In the genomic region with DNA sequence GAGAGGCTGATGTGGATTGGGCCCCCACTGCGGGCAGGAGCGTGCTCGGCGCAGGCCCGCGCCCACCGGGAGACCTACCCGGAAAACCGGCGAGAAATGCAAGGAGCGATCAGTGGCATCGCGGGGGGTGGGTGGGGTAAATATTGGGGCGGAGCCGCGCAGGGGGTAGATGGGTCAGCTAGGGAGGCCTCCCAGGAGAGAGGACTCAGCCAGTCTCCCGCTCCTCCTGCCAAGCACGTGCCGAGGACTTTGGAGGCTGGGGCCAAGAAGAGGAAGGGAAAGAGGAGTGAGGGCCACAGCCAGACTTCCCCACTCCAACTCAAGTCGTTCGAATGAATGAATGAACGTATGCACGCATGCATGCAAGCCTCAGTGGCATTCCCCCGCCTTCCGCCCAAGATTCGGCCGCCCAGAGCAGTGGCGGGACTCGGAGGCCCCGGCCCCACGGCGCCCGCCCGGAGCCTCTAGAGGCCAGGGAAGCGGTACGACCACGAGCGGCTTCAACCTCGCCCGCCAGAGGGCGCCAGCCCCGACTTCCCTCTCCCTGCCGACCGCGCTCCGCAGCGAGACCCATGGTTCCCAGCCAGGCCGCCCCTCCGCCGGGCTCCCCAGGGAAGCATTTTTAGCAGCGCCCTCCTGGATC, we compare ENCODE assay signal across 8 cellular contexts. TPM values are rescaled to one million over a fixed set of nuclear protein-coding genes. Genes with fewer than 3 reads are reported as not detected.
DNase-seq lines count a peak whose midpoint lies in the region; ATAC-seq and TF ChIP-seq lines count a peak whose summit lies in the region.

No MANE protein-coding gene starts in this region.

- H3K9me3 ChIP-seq in SK-N-SH (no peaks in the 10 kb centered on the region), Karpas-422 (ENCODE audit: low read length) (no peaks in the 10 kb centered on the region)

- ATAC-seq in SK-N-SH treated with all-trans-retinoic acid at 6 μM for 48 hours (no peak), GM18907 (IDR thresholded peaks at IDR 0.05; ENCODE audit: unreplicated experiment) (no peak)

- POLR2A ChIA-PET in SK-N-SH (lab: Yijun Ruan, JAX): no interaction called here
- POLR2A ChIA-PET in activated CD4-positive, alpha-beta T cell treated with anti-CD3 and anti-CD28 coated beads, Interleukin-2, amount 10 ng/mL, durations not matched to agents 7 days and 5 days (lab: Charles Lee): no interaction called here

- TF ChIP-seq CTCF in SK-N-SH (IDR thresholded peaks at IDR 0.05): no peak
- TF ChIP-seq CTCF in coronary artery (IDR thresholded peaks at IDR 0.05): peak; percentile 73

- WGBS in SK-N-SH (ENCODE audit: low lambda C conversion rate): 91% methylated on average over 48 of the region's 51 CpGs

- TF ChIP-seq EP300 in SK-N-SH (IDR thresholded peaks at IDR 0.05; ENCODE audit: borderline replicate concordance in 1 of 2, low read depth in 1 of 2, low read length in 1 of 2): no peak

- no peaks in the 10 kb centered on the region for H3K9me3 Mint-ChIP-seq in activated CD4-positive, alpha-beta T cell treated with anti-CD3 and anti-CD28 coated beads, Interleukin-2, amount 10 ng/mL, durations not matched to agents 7 days and 5 days

- H3K9me2 ChIP-seq in SK-N-SH: no peaks in the 10 kb centered on the region
- H3K9me2 ChIP-seq in Karpas-422 (replicated peaks; ENCODE audit: insufficient read depth, low read length): no peaks in the 10 kb centered on the region

- H3K27ac ChIP-seq in SK-N-SH (ENCODE audit: low read depth in 2 of 2, low read length in 1 of 2) (no peak overlapping the region), Karpas-422 (ENCODE audit: low read length) (peak overlapping the region; percentile 84), coronary artery (no peak overlapping the region)

- H3K9ac ChIP-seq in SK-N-SH: no peak overlapping the region
- peak overlapping the region; percentile 75 for H3K9ac ChIP-seq in Karpas-422 (ENCODE audit: low read length)

- H3K4me1 ChIP-seq in SK-N-SH (ENCODE audit: control insufficient read depth in 1 of 2, insufficient read depth in 2 of 2, low read depth in 1 of 2, low read length in 1 of 2) (peaks cover 8 to 23% of the 10 kb centered on the region in 2 experiments; a peak in 3 of 4 replicates), Karpas-422 (ENCODE audit: low read length) (peaks cover 47% of the 10 kb centered on the region)

- peaks cover 16% of the 10 kb centered on the region for H3F3A ChIP-seq in SK-N-SH (replicated peaks; ENCODE audit: insufficient read depth)

- H3K79me2 ChIP-seq in SK-N-SH (ENCODE audit: insufficient read depth) (peaks cover 7% of the 10 kb centered on the region), Karpas-422 (ENCODE audit: low read length) (peaks cover 11% of the 10 kb centered on the region)

- peaks cover 34% of the 10 kb centered on the region for H3K27me3 Mint-ChIP-seq in activated CD4-positive, alpha-beta T cell treated with anti-CD3 and anti-CD28 coated beads, Interleukin-2, amount 10 ng/mL, durations not matched to agents 7 days and 5 days

- DNase-seq in SK-N-SH: peak; percentile 51
- DNase-seq in Karpas-422: peak; percentile 85
- DNase-seq in activated CD4-positive, alpha-beta T cell treated with anti-CD3 and anti-CD28 coated beads, Interleukin-2, amount 10 ng/mL, durations not matched to agents 7 days and 5 days: peak; percentile 84
- DNase-seq in coronary artery (ENCODE audit: low spot score): peak; percentile 83
- DNase-seq in left kidney (ENCODE audit: low read depth, low spot score): peak; percentile 90
- peak; percentile 83 to 88 for DNase-seq in stimulated activated CD4-positive, alpha-beta T cell treated with anti-CD3 and anti-CD28 coated beads, Interleukin-1b, Interleukin-23, amount 100 ng/mL, for 4 hours (ENCODE audit: low read depth in 2 of 2)

- H3K4me3 Mint-ChIP-seq in activated CD4-positive, alpha-beta T cell treated with anti-CD3 and anti-CD28 coated beads, Interleukin-2, amount 10 ng/mL, durations not matched to agents 7 days and 5 days: peak overlapping the region; percentile 65

- peaks cover 6 to 10% of the 10 kb centered on the region in 2 experiments for H3K36me3 ChIP-seq in SK-N-SH (replicated peaks in 1 of 2; ENCODE audit: control insufficient read depth in 1 of 2, insufficient read depth in 2 of 2, low read length in 1 of 2)
- no peaks in the 10 kb centered on the region for H3K36me3 ChIP-seq in Karpas-422 (ENCODE audit: insufficient read depth, low read length)

- no peaks in the 10 kb centered on the region for H3K27me3 ChIP-seq in SK-N-SH (ENCODE audit: insufficient read depth)
- H3K27me3 ChIP-seq in Karpas-422 (ENCODE audit: low read length): no peaks in the 10 kb centered on the region

- H4K20me1 ChIP-seq in SK-N-SH (ENCODE audit: insufficient read depth) (peaks cover 11% of the 10 kb centered on the region; the same call in 1 of the 2 replicates), Karpas-422 (ENCODE audit: insufficient read depth, low read depth, low read length) (peaks cover 4% of the 10 kb centered on the region; the same call in 1 of the 2 replicates)

- CTCF ChIA-PET in SK-N-SH (lab: Yijun Ruan, JAX): interaction anchor here (0.7 to 11.7 kb wide), 11 partner anchors 7 to 567 kb away, joined by 3 to 297 read pairs (median 14); partner anchors contain the start of genes DPCD and POLL
- CTCF ChIA-PET in activated CD4-positive, alpha-beta T cell treated with anti-CD3 and anti-CD28 coated beads, Interleukin-2, amount 10 ng/mL, durations not matched to agents 7 days and 5 days (lab: Charles Lee): interaction anchor here (0.7 to 4.7 kb wide), 7 partner anchors 16 to 687 kb away, joined by 4 to 30 read pairs (median 6); no protein-coding TSS in a partner anchor

- TF ChIP-seq RAD21 in SK-N-SH (IDR thresholded peaks at IDR 0.05; ENCODE audit: low read length): no peak

- no peak overlapping the region for H3K4me2 ChIP-seq in SK-N-SH
- H3K4me2 ChIP-seq in Karpas-422 (ENCODE audit: low read depth, low read length, poor library complexity, severe bottlenecking): peak overlapping the region; percentile 76

- H3K4me3 ChIP-seq in SK-N-SH (ENCODE audit: low read depth in 2 of 2, low read length in 1 of 2): no peak overlapping the region; a peak in 1 of 4 replicates
- peak overlapping the region; percentile 68 for H3K4me3 ChIP-seq in Karpas-422 (ENCODE audit: low read length)
- peak overlapping the region; percentile 70 for H3K4me3 ChIP-seq in coronary artery

- H3K4me1 Mint-ChIP-seq in activated CD4-positive, alpha-beta T cell treated with anti-CD3 and anti-CD28 coated beads, Interleukin-2, amount 10 ng/mL, durations not matched to agents 7 days and 5 days: peaks cover 59% of the 10 kb centered on the region

- peaks cover 16% of the 10 kb centered on the region for H3K36me3 Mint-ChIP-seq in activated CD4-positive, alpha-beta T cell treated with anti-CD3 and anti-CD28 coated beads, Interleukin-2, amount 10 ng/mL, durations not matched to agents 7 days and 5 days (ENCODE audit: low read depth)

- no peak overlapping the region for H2AFZ ChIP-seq in SK-N-SH (ENCODE audit: low read depth)
- no peak overlapping the region; the same call in 1 of the 2 replicates for H2AFZ ChIP-seq in Karpas-422 (ENCODE audit: low read length)

- no peak overlapping the region for H3K27ac Mint-ChIP-seq in activated CD4-positive, alpha-beta T cell treated with anti-CD3 and anti-CD28 coated beads, Interleukin-2, amount 10 ng/mL, durations not matched to agents 7 days and 5 days

TF ChIP-seq in SK-N-SH, 30 proteins besides CTCF, POLR2A, EP300 and RAD21 (continues in another document):
- TF ChIP-seq RFX5 (IDR thresholded peaks at IDR 0.05; ENCODE audit: low read length) (no peak), GABPA (IDR thresholded peaks at IDR 0.05; ENCODE audit: low read depth) (no peak), POLR2AphosphoS5 (IDR thresholded peaks at IDR 0.05; ENCODE audit: low read depth, low read length) (no peak)
- TF ChIP-seq, protein P1, sequence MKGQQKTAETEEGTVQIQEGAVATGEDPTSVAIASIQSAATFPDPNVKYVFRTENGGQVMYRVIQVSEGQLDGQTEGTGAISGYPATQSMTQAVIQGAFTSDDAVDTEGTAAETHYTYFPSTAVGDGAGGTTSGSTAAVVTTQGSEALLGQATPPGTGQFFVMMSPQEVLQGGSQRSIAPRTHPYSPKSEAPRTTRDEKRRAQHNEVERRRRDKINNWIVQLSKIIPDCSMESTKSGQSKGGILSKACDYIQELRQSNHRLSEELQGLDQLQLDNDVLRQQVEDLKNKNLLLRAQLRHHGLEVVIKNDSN (IDR thresholded peaks at IDR 0.05; ENCODE audit: borderline replicate concordance, low read depth): no peak

TF ChIP-seq in SK-N-SH treated with all-trans-retinoic acid at 6 μM for 48 hours, 23 proteins besides CTCF, POLR2A, EP300 and RAD21 (continues in another document):
- TF ChIP-seq ZC3H10 (CRISPR knock-in tag; IDR thresholded peaks at IDR 0.05): no peak
- TF ChIP-seq ZNF70 (CRISPR knock-in tag; IDR thresholded peaks at IDR 0.05): no peak
- TF ChIP-seq GLIS3 (CRISPR knock-in tag; IDR thresholded peaks at IDR 0.05): no peak
- no peak for TF ChIP-seq ARNTL (CRISPR knock-in tag; IDR thresholded peaks at IDR 0.05; ENCODE audit: borderline replicate concordance, low read depth)
- TF ChIP-seq ISL1 (CRISPR knock-in tag; IDR thresholded peaks at IDR 0.05): no peak
- TF ChIP-seq PPARA (CRISPR knock-in tag; IDR thresholded peaks at IDR 0.05; ENCODE audit: borderline replicate concordance): no peak
- TF ChIP-seq ZFP30 (CRISPR knock-in tag; IDR thresholded peaks at IDR 0.05): no peak

RNA-seq across cellular contexts. Expression of gene NPM3, which starts 3.6 kb away (rescaled TPM):
- polyA plus RNA-seq in SK-N-SH (2012; rRNA removed): 89.3 and 105 TPM in 2 replicates
- 71.2 and 96.6 TPM in 2 replicates for polyA plus RNA-seq in SK-N-SH (2012; cell fraction: cytosol; rRNA removed)
- polyA plus RNA-seq in SK-N-SH (2012; cell fraction: nucleus; rRNA removed): 43.9 and 55.4 TPM in 2 replicates
- total RNA-seq in Karpas-422 (2014; rRNA removed; shearing (Covaris generic); ENCODE audit: low replicate concordance): 46.1 and 113 TPM in 2 replicates
- 10 to 100 TPM; 25.9 to 30.3 TPM for total RNA-seq in activated CD4-positive, alpha-beta T cell treated with anti-CD3 and anti-CD28 coated beads, Interleukin-2, amount 10 ng/mL, durations not matched to agents 7 days and 5 days

RNA-seq across cellular contexts. Expression of gene FGF8, which starts 3.8 kb away (rescaled TPM):
- 0.34 TPM in 1 of 2 replicates, not detected in the other for polyA plus RNA-seq in SK-N-SH (2012; rRNA removed)
- polyA plus RNA-seq in SK-N-SH (2012; cell fraction: cytosol; rRNA removed): 0.06 TPM in 1 of 2 replicates, not detected in the other
- polyA plus RNA-seq in SK-N-SH (2012; cell fraction: nucleus; rRNA removed): 1.1 and 1.8 TPM in 2 replicates
- total RNA-seq in Karpas-422 (2014; rRNA removed; shearing (Covaris generic); ENCODE audit: low replicate concordance): 1.1 TPM in 1 of 2 replicates, not detected in the other
- total RNA-seq in activated CD4-positive, alpha-beta T cell treated with anti-CD3 and anti-CD28 coated beads, Interleukin-2, amount 10 ng/mL, durations not matched to agents 7 days and 5 days: not detected

RNA-seq across cellular contexts. Expression of gene OGA, which starts 38.6 kb away (rescaled TPM):
- polyA plus RNA-seq in SK-N-SH (2012; rRNA removed): 24.8 and 36.6 TPM in 2 replicates
- polyA plus RNA-seq in SK-N-SH (2012; cell fraction: cytosol; rRNA removed): 23.2 and 28.1 TPM in 2 replicates
- polyA plus RNA-seq in SK-N-SH (2012; cell fraction: nucleus; rRNA removed): 70.8 and 133 TPM in 2 replicates
- 43.5 and 65.0 TPM in 2 replicates for total RNA-seq in Karpas-422 (2014; rRNA removed; shearing (Covaris generic); ENCODE audit: low replicate concordance)
- 100 to 1,000 TPM; 135 to 145 TPM for total RNA-seq in activated CD4-positive, alpha-beta T cell treated with anti-CD3 and anti-CD28 coated beads, Interleukin-2, amount 10 ng/mL, durations not matched to agents 7 days and 5 days

Comparison
In these comparisons a context has a peak if more than half of its experiments do, and no peak if none do; other contexts are left out.
1. H3K4me3 ChIP-seq: peak in Karpas-422 (single experiment) and coronary artery (single experiment); none in SK-N-SH (0 of 2).
2. Peak in every context shown above with its lines, with median percentiles within 50 percentile points of each other: DNase-seq.